In genomic region chr17:2819921-2820501, GRCh38 we compare ENCODE assay signal across 38 cellular contexts.
"Had no signal": no experiment of that assay in that cellular context is flagged by ENCODE, and none has a peak within 500 bp of the region (broad histone marks: within the 10 kb centered on the region; RNA-seq: fewer than 3 reads in every experiment).

No MANE protein-coding gene starts in this region.

- DNase-seq: activated B cell treated with CpG ODN at 0.5 μM for 24 hours; activated CD4-positive, alpha-beta memory T cell treated with anti-CD3 and anti-CD28 coated beads for 36 hours; activated CD4-positive, alpha-beta T cell treated with anti-CD3 and anti-CD28 coated beads for 4 hours; activated CD4-positive, alpha-beta T cell treated with anti-CD3 and anti-CD28 coated beads, Interleukin-2, amount 50 U/mL, for 1 hour; activated CD4-positive, CD25-positive, alpha-beta regulatory T cell treated with anti-CD3 and anti-CD28 coated beads, Interleukin-2, amount 50 U/mL, for 72 hours; activated CD8-positive, alpha-beta memory T cell treated with anti-CD3 and anti-CD28 coated beads, Interleukin-2, amount 50 U/mL, for 4 hours; activated effector memory CD4-positive, alpha-beta T cell treated with Interleukin-2 at 50 U/mL for 16 hours; activated naive CD4-positive, alpha-beta T cell treated with anti-CD3 and anti-CD28 coated beads, Interleukin-2, amount 10 ng/mL, durations not matched to agents 7 days and 5 days; activated naive CD8-positive, alpha-beta T cell treated with anti-CD3 and anti-CD28 coated beads, Interleukin-2, amount 50 U/mL, for 24 hours; activated T-cell treated with anti-CD3 and anti-CD28 coated beads for 4 hours; activated T-cell treated with anti-CD3 and anti-CD28 coated beads, Interleukin-2, amount 50 U/mL, for 48 hours; anterior cingulate cortex; caudate nucleus; cerebellar nuclear complex; Kasumi-1; KG1; MM.1S; MV-4-11; NCI-H1092; NCI-H1436 treated with DMSO at 0.1 percent for 48 hours; NCI-H1694 treated with DMSO at 0.1 percent for 48 hours; NCI-H2029 treated with DMSO at 0.1 percent for 48 hours; NCI-H2107; NCI-H2171; NCI-H2227 treated with DMSO at 0.1 percent for 48 hours; NCI-H446; NCI-H510A treated with DMSO at 0.1 percent for 48 hours; NCI-H69; NK-92 treated with Interleukin-12 subunit alpha and Interleukin-12 subunit beta, amount 100 ng/mL, for 24 hours; PC-3; Peyer's patch; RPMI8226; SHP77 treated with DMSO at 0.1 percent for 48 hours; SW 1271; T-helper 1 cell; T1000 had no signal

- H3K36me3 Mint-ChIP-seq: activated CD4-positive, alpha-beta memory T cell treated with anti-CD3 and anti-CD28 coated beads for 36 hours; brain had no signal

- H3K4me3 Mint-ChIP-seq: activated B cell treated with CpG ODN at 0.5 μM for 24 hours; activated CD4-positive, alpha-beta memory T cell treated with anti-CD3 and anti-CD28 coated beads for 36 hours; activated naive CD4-positive, alpha-beta T cell treated with anti-CD3 and anti-CD28 coated beads, Interleukin-2, amount 10 ng/mL, durations not matched to agents 7 days and 5 days; activated naive CD8-positive, alpha-beta T cell; activated naive CD8-positive, alpha-beta T cell treated with anti-CD3 and anti-CD28 coated beads, Interleukin-2, amount 50 U/mL, for 24 hours; brain had no signal

- H3K36me3 ChIP-seq: Peyer's patch had no signal

- H3K27me3 Mint-ChIP-seq: activated B cell treated with CpG ODN at 0.5 μM for 24 hours; activated CD4-positive, alpha-beta memory T cell treated with anti-CD3 and anti-CD28 coated beads for 36 hours had no signal

- H3K27ac ChIP-seq: Peyer's patch had no signal

- H3K27ac Mint-ChIP-seq: activated B cell treated with CpG ODN at 0.5 μM for 24 hours; activated CD4-positive, alpha-beta memory T cell treated with anti-CD3 and anti-CD28 coated beads for 36 hours; activated naive CD4-positive, alpha-beta T cell treated with anti-CD3 and anti-CD28 coated beads, Interleukin-2, amount 10 ng/mL, durations not matched to agents 7 days and 5 days; activated naive CD8-positive, alpha-beta T cell; activated naive CD8-positive, alpha-beta T cell treated with anti-CD3 and anti-CD28 coated beads, Interleukin-2, amount 50 U/mL, for 24 hours; brain had no signal

- H3K27me3 ChIP-seq: Peyer's patch had no signal

- H3K4me3 ChIP-seq: Peyer's patch had no signal

- H3K9me3 Mint-ChIP-seq: activated B cell treated with CpG ODN at 0.5 μM for 24 hours; activated CD4-positive, alpha-beta memory T cell treated with anti-CD3 and anti-CD28 coated beads for 36 hours; activated naive CD4-positive, alpha-beta T cell treated with anti-CD3 and anti-CD28 coated beads, Interleukin-2, amount 10 ng/mL, durations not matched to agents 7 days and 5 days; activated naive CD8-positive, alpha-beta T cell treated with anti-CD3 and anti-CD28 coated beads, Interleukin-2, amount 50 U/mL, for 24 hours had no signal

- H3K9me3 ChIP-seq: Peyer's patch had no signal
